In genomic region chrX:34813618-34814017, GRCh38 we compare ENCODE assay signal across 16 cellular contexts.
"Had no signal": no experiment of that assay in that cellular context is flagged by ENCODE, and none has a peak within 500 bp of the region (broad histone marks: within the 10 kb centered on the region; RNA-seq: fewer than 3 reads in every experiment).

No MANE protein-coding gene starts in this region.

- H3K4me1 ChIP-seq: body of pancreas, esophagus squamous epithelium, lower lobe of right lung had no signal

- DNase-seq: activated CD4-positive, alpha-beta T cell treated with anti-CD3 and anti-CD28 coated beads for 48 hours; activated CD8-positive, alpha-beta T cell treated with anti-CD3 and anti-CD28 coated beads, Interleukin-2, amount 10 ng/mL, durations not matched to agents 7 days and 5 days; activated naive CD4-positive, alpha-beta T cell treated with Interleukin-2 at 50 U/mL for 16 hours; activated naive CD8-positive, alpha-beta T cell treated with anti-CD3 and anti-CD28 coated beads, Interleukin-2, amount 50 U/mL, for 24 hours; body of pancreas; esophagus squamous epithelium; left cardiac atrium; lower lobe of right lung; naive B cell; retina; stimulated activated CD4-positive, alpha-beta T cell treated with anti-CD3 and anti-CD28 coated beads, Interleukin-4, amount 100 ng/mL, for 4 hours; stimulated activated naive CD8-positive, alpha-beta T cell treated with anti-CD3 and anti-CD28 coated beads, Interleukin-15, amount 100 ng/mL, for 72 hours had no signal

- ATAC-seq: activated CD8-positive, alpha-beta T cell treated with anti-CD3 and anti-CD28 coated beads, Interleukin-2, amount 10 ng/mL, durations not matched to agents 7 days and 5 days; activated naive CD8-positive, alpha-beta T cell treated with anti-CD3 and anti-CD28 coated beads, Interleukin-2, amount 50 U/mL, for 24 hours; body of pancreas; left cardiac atrium; lower lobe of right lung; stimulated activated naive CD8-positive, alpha-beta T cell treated with anti-CD3 and anti-CD28 coated beads, Interleukin-15, amount 100 ng/mL, for 72 hours; WTC11 had no signal

- H3K36me3 ChIP-seq: esophagus squamous epithelium, lower lobe of right lung, thoracic aorta had no signal

- H3K27me3 Mint-ChIP-seq: activated naive CD8-positive, alpha-beta T cell treated with anti-CD3 and anti-CD28 coated beads, Interleukin-2, amount 50 U/mL, for 24 hours; naive B cell; stimulated activated naive CD8-positive, alpha-beta T cell treated with anti-CD3 and anti-CD28 coated beads, Interleukin-15, amount 100 ng/mL, for 72 hours had no signal

- H3K27ac ChIP-seq: body of pancreas, esophagus squamous epithelium, lower lobe of right lung, skin epidermis, thoracic aorta had no signal

- H3K4me3 ChIP-seq: body of pancreas, esophagus squamous epithelium, lower lobe of right lung, skin epidermis, thoracic aorta had no signal

- H3K4me3 Mint-ChIP-seq: activated CD8-positive, alpha-beta T cell treated with anti-CD3 and anti-CD28 coated beads, Interleukin-2, amount 10 ng/mL, durations not matched to agents 7 days and 5 days; activated naive CD8-positive, alpha-beta T cell treated with anti-CD3 and anti-CD28 coated beads, Interleukin-2, amount 50 U/mL, for 24 hours; naive B cell; stimulated activated naive CD8-positive, alpha-beta T cell treated with anti-CD3 and anti-CD28 coated beads, Interleukin-15, amount 100 ng/mL, for 72 hours; T-helper 1 cell treated with Interleukin-12 subunit alpha and Interleukin-12 subunit beta and Interleukin-4 antibody, amounts not matched to agents 30 μg/mL and 1 μg/mL, for 36 hours; WTC11 had no signal

- H3K36me3 Mint-ChIP-seq: naive B cell, WTC11 had no signal

- H3K9me3 ChIP-seq: body of pancreas, esophagus squamous epithelium, lower lobe of right lung, thoracic aorta had no signal

- H3K4me1 Mint-ChIP-seq: activated naive CD8-positive, alpha-beta T cell treated with anti-CD3 and anti-CD28 coated beads, Interleukin-2, amount 50 U/mL, for 24 hours; naive B cell; stimulated activated naive CD8-positive, alpha-beta T cell treated with anti-CD3 and anti-CD28 coated beads, Interleukin-15, amount 100 ng/mL, for 72 hours; WTC11 had no signal

- H3K9me3 Mint-ChIP-seq: stimulated activated naive CD8-positive, alpha-beta T cell treated with anti-CD3 and anti-CD28 coated beads, Interleukin-15, amount 100 ng/mL, for 72 hours; T-helper 1 cell treated with Interleukin-12 subunit alpha and Interleukin-12 subunit beta and Interleukin-4 antibody, amounts not matched to agents 30 μg/mL and 1 μg/mL, for 36 hours; WTC11 had no signal

- H3K27me3 ChIP-seq: body of pancreas, esophagus squamous epithelium had no signal

- H3K27ac Mint-ChIP-seq: activated CD8-positive, alpha-beta T cell treated with anti-CD3 and anti-CD28 coated beads, Interleukin-2, amount 10 ng/mL, durations not matched to agents 7 days and 5 days; activated naive CD8-positive, alpha-beta T cell treated with anti-CD3 and anti-CD28 coated beads, Interleukin-2, amount 50 U/mL, for 24 hours; naive B cell; stimulated activated naive CD8-positive, alpha-beta T cell treated with anti-CD3 and anti-CD28 coated beads, Interleukin-15, amount 100 ng/mL, for 72 hours; T-helper 1 cell treated with Interleukin-12 subunit alpha and Interleukin-12 subunit beta and Interleukin-4 antibody, amounts not matched to agents 30 μg/mL and 1 μg/mL, for 36 hours; WTC11 had no signal
